ENCODE assay signal across 10 cellular contexts in genomic region chr10:21747809-21748208, GRCh38.
"Had no signal": no experiment of that assay in that cellular context is flagged by ENCODE, and none has a peak within 500 bp of the region (broad histone marks: within the 10 kb centered on the region; RNA-seq: fewer than 3 reads in every experiment).

No MANE protein-coding gene starts in this region.

- H3K27me3 Mint-ChIP-seq: activated CD8-positive, alpha-beta memory T cell treated with anti-CD3 and anti-CD28 coated beads, Interleukin-2, amount 10 ng/mL, durations not matched to agents 7 days and 5 days had no signal

- H3K4me1 ChIP-seq: gastrocnemius medialis had no signal

- H3K4me3 Mint-ChIP-seq: activated CD8-positive, alpha-beta memory T cell treated with anti-CD3 and anti-CD28 coated beads, Interleukin-2, amount 10 ng/mL, durations not matched to agents 7 days and 5 days had no signal

- H3K4me3 ChIP-seq: coronary artery, gastrocnemius medialis, thyroid gland, vagina had no signal

- H3K27me3 ChIP-seq: gastrocnemius medialis, neutrophil, thyroid gland, vagina had no signal

- DNase-seq: activated CD8-positive, alpha-beta memory T cell treated with anti-CD3 and anti-CD28 coated beads, Interleukin-2, amount 10 ng/mL, durations not matched to agents 7 days and 5 days; effector CD4-positive, alpha-beta T cell; gastrocnemius medialis; left ventricle myocardium superior; mesenchymal stem cell; thyroid gland had no signal

- H3K27ac Mint-ChIP-seq: activated CD8-positive, alpha-beta memory T cell treated with anti-CD3 and anti-CD28 coated beads, Interleukin-2, amount 10 ng/mL, durations not matched to agents 7 days and 5 days had no signal

- ATAC-seq: activated CD8-positive, alpha-beta memory T cell treated with anti-CD3 and anti-CD28 coated beads, Interleukin-2, amount 10 ng/mL, durations not matched to agents 7 days and 5 days; gastrocnemius medialis had no signal

- H3K9me3 ChIP-seq: gastrocnemius medialis, neutrophil, thyroid gland, vagina had no signal

- H3K27ac ChIP-seq: coronary artery, epithelial cell of prostate, gastrocnemius medialis, neutrophil, thyroid gland, vagina had no signal
